In genomic region chr11:41984023-41984422, GRCh38 we compare ENCODE assay signal across 2 cellular contexts.
TF ChIP-seq lines count a peak whose summit lies in the region.

No MANE protein-coding gene starts in this region.

TF ChIP-seq in GM23338, 12 proteins besides CTCF, POLR2A, EP300 and RAD21 (continued from another document):
- TF ChIP-seq, protein P1, sequence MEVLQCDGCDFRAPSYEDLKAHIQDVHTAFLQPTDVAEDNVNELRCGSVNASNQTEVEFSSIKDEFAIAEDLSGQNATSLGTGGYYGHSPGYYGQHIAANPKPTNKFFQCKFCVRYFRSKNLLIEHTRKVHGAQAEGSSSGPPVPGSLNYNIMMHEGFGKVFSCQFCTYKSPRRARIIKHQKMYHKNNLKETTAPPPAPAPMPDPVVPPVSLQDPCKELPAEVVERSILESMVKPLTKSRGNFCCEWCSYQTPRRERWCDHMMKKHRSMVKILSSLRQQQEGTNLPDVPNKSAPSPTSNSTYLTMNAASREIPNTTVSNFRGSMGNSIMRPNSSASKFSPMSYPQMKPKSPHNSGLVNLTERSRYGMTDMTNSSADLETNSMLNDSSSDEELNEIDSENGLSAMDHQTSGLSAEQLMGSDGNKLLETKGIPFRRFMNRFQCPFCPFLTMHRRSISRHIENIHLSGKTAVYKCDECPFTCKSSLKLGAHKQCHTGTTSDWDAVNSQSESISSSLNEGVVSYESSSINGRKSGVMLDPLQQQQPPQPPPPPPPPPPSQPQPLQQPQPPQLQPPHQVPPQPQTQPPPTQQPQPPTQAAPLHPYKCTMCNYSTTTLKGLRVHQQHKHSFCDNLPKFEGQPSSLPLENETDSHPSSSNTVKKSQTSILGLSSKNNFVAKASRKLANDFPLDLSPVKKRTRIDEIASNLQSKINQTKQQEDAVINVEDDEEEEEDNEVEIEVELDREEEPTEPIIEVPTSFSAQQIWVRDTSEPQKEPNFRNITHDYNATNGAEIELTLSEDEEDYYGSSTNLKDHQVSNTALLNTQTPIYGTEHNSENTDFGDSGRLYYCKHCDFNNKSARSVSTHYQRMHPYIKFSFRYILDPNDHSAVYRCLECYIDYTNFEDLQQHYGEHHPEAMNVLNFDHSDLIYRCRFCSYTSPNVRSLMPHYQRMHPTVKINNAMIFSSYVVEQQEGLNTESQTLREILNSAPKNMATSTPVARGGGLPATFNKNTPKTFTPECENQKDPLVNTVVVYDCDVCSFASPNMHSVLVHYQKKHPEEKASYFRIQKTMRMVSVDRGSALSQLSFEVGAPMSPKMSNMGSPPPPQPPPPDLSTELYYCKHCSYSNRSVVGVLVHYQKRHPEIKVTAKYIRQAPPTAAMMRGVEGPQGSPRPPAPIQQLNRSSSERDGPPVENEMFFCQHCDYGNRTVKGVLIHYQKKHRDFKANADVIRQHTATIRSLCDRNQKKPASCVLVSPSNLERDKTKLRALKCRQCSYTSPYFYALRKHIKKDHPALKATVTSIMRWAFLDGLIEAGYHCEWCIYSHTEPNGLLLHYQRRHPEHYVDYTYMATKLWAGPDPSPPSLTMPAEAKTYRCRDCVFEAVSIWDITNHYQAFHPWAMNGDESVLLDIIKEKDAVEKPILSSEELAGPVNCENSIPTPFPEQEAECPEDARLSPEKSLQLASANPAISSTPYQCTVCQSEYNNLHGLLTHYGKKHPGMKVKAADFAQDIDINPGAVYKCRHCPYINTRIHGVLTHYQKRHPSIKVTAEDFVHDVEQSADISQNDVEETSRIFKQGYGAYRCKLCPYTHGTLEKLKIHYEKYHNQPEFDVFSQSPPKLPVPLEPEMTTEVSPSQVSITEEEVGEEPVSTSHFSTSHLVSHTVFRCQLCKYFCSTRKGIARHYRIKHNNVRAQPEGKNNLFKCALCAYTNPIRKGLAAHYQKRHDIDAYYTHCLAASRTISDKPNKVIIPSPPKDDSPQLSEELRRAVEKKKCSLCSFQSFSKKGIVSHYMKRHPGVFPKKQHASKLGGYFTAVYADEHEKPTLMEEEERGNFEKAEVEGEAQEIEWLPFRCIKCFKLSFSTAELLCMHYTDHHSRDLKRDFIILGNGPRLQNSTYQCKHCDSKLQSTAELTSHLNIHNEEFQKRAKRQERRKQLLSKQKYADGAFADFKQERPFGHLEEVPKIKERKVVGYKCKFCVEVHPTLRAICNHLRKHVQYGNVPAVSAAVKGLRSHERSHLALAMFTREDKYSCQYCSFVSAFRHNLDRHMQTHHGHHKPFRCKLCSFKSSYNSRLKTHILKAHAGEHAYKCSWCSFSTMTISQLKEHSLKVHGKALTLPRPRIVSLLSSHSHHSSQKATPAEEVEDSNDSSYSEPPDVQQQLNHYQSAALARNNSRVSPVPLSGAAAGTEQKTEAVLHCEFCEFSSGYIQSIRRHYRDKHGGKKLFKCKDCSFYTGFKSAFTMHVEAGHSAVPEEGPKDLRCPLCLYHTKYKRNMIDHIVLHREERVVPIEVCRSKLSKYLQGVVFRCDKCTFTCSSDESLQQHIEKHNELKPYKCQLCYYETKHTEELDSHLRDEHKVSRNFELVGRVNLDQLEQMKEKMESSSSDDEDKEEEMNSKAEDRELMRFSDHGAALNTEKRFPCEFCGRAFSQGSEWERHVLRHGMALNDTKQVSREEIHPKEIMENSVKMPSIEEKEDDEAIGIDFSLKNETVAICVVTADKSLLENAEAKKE (CRISPR knock-in tag; IDR thresholded peaks at IDR 0.05): no peak
- no peak for TF ChIP-seq CREB1 (CRISPR knock-in tag; IDR thresholded peaks at IDR 0.05; ENCODE audit: low read depth)
- no peak for TF ChIP-seq POLR2AphosphoS5 (IDR thresholded peaks at IDR 0.05; ENCODE audit: low read depth)
- TF ChIP-seq STAT1 (IDR thresholded peaks at IDR 0.05; ENCODE audit: unreplicated experiment): no peak
- no peak for TF ChIP-seq NANOG (IDR thresholded peaks at IDR 0.05; ENCODE audit: borderline replicate concordance)
- no peak for TF ChIP-seq ZNF331 (CRISPR knock-in tag; IDR thresholded peaks at IDR 0.05; ENCODE audit: low read depth)
- no peak for TF ChIP-seq JUNB (IDR thresholded peaks at IDR 0.05; ENCODE audit: unreplicated experiment)
- no peak for TF ChIP-seq EZH2phosphoT487 (IDR thresholded peaks at IDR 0.05; ENCODE audit: unreplicated experiment)
- TF ChIP-seq, protein P2, sequence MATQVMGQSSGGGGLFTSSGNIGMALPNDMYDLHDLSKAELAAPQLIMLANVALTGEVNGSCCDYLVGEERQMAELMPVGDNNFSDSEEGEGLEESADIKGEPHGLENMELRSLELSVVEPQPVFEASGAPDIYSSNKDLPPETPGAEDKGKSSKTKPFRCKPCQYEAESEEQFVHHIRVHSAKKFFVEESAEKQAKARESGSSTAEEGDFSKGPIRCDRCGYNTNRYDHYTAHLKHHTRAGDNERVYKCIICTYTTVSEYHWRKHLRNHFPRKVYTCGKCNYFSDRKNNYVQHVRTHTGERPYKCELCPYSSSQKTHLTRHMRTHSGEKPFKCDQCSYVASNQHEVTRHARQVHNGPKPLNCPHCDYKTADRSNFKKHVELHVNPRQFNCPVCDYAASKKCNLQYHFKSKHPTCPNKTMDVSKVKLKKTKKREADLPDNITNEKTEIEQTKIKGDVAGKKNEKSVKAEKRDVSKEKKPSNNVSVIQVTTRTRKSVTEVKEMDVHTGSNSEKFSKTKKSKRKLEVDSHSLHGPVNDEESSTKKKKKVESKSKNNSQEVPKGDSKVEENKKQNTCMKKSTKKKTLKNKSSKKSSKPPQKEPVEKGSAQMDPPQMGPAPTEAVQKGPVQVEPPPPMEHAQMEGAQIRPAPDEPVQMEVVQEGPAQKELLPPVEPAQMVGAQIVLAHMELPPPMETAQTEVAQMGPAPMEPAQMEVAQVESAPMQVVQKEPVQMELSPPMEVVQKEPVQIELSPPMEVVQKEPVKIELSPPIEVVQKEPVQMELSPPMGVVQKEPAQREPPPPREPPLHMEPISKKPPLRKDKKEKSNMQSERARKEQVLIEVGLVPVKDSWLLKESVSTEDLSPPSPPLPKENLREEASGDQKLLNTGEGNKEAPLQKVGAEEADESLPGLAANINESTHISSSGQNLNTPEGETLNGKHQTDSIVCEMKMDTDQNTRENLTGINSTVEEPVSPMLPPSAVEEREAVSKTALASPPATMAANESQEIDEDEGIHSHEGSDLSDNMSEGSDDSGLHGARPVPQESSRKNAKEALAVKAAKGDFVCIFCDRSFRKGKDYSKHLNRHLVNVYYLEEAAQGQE (IDR thresholded peaks at IDR 0.05; ENCODE audit: unreplicated experiment): no peak
- TF ChIP-seq EZH2 (IDR thresholded peaks at IDR 0.05; ENCODE audit: low read depth, unreplicated experiment): no peak
TF ChIP-seq in GM23338: peak in this region for 0.

TF ChIP-seq in H1, 55 proteins besides CTCF, POLR2A, EP300 and RAD21 (continued from another document):
- no peak for TF ChIP-seq USF2 (IDR thresholded peaks at IDR 0.05; ENCODE audit: low read length)
- no peak for TF ChIP-seq RNF2 (IDR thresholded peaks at IDR 0.05; ENCODE audit: borderline replicate concordance, low read depth, low read length, missing control alignments, poor library complexity, severe bottlenecking)
- no peak for TF ChIP-seq SAP30 (IDR thresholded peaks at IDR 0.05; ENCODE audit: insufficient read depth, insufficient replicate concordance, low read length)
- TF ChIP-seq YY1 (IDR thresholded peaks at IDR 0.05; ENCODE audit: low read depth, low read length): no peak
- no peak for TF ChIP-seq ATF2 (IDR thresholded peaks at IDR 0.05; ENCODE audit: low read length)
- TF ChIP-seq KDM1A (IDR thresholded peaks at IDR 0.05; ENCODE audit: borderline replicate concordance, low read length): no peak
- TF ChIP-seq SP4 (IDR thresholded peaks at IDR 0.05; ENCODE audit: low read length): no peak
- no peak for TF ChIP-seq ZNF274 (IDR thresholded peaks at IDR 0.05; ENCODE audit: borderline replicate concordance, extremely low read depth, low read length)
- TF ChIP-seq ATF3 (IDR thresholded peaks at IDR 0.05; ENCODE audit: insufficient read depth, low read depth, low read length): no peak
- TF ChIP-seq TEAD4 (IDR thresholded peaks at IDR 0.05; ENCODE audit: low read depth, low read length): no peak
TF ChIP-seq in H1: peak in this region for 0.
